ENCODE assay signal across 11 cellular contexts in the genomic region with DNA sequence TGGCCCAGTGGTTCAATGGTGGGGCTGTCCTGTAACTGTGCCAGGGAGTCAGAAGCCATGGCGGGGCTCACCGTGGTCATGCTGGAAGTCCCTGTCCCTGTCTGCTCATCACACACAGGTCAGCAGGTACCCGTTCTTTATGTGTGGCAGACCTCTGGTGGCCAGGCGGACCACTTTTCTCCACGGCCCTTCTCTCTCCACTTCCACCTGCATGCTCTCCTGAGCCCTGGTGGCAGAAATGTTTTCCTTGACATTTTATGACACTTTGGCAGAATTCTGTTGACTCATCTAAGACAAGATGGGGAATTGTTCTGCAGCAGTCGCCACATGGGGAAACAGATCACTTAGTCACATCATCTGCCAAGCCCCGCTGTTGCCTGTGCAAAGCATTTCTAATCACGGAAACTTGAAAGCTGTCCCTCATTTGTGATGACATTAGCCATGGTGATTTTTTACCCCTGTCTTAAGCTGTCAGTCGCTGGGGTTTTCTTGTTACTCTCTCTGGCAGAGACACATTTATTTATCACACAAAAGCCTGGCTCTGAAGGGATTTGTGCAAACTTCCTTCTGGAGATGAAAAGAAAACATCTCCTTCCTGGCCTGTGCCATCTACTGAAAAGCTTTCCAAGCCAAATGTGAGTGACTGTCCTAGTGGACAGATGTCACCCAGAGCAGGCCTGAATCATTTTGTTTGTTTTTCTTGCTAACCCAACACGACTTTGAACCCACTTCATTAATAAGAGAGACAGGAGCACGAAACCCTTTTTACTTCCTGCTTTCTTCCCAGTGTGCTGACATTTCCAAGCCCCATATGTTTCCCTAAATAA. TPM values are rescaled to one million over a fixed set of nuclear protein-coding genes. Genes with fewer than 3 reads are reported as not detected.
DNase-seq lines count a peak whose midpoint lies in the region; ATAC-seq and TF ChIP-seq lines count a peak whose summit lies in the region.
"Had no signal": no experiment of that assay in that cellular context is flagged by ENCODE, and none has a peak within 500 bp of the region (broad histone marks: within the 10 kb centered on the region; RNA-seq: fewer than 3 reads in every experiment).

No MANE protein-coding gene starts in this region.

- no peak overlapping the region for H3K4ac ChIP-seq in H9 (ENCODE audit: low read depth, low read length)

- no peaks in the 10 kb centered on the region for H4K20me1 ChIP-seq in H9 (ENCODE audit: control insufficient read depth, insufficient read depth, insufficient read length)

- no peak overlapping the region for H3T11ph ChIP-seq in H9 (ENCODE audit: low read length)

- ATAC-seq in GM19328 (IDR thresholded peaks at IDR 0.05; ENCODE audit: unreplicated experiment) (no peak), HG03139 (IDR thresholded peaks at IDR 0.05; ENCODE audit: unreplicated experiment) (no peak)

- H3K27ac Mint-ChIP-seq in endothelial cell (ENCODE audit: unreplicated experiment) (peak overlapping the region; percentile 39), H9 (no peak overlapping the region)
- H3K27ac Mint-ChIP-seq: progenitor cell of endocrine pancreas, type B pancreatic cell had no signal

- no peak overlapping the region for H2BK5ac ChIP-seq in H9 (ENCODE audit: insufficient read length, low read length)

- peaks cover 4% of the 10 kb centered on the region for H3K27me3 Mint-ChIP-seq in endothelial cell (ENCODE audit: unreplicated experiment)
- peaks cover 17% of the 10 kb centered on the region for H3K27me3 Mint-ChIP-seq in H9 (ENCODE audit: low read depth)
- H3K27me3 Mint-ChIP-seq: progenitor cell of endocrine pancreas, type B pancreatic cell had no signal

- no peak overlapping the region for H2BK12ac ChIP-seq in H9 (ENCODE audit: insufficient read length, low read depth, low read length)

- no peak overlapping the region for H3K14ac ChIP-seq in H9 (ENCODE audit: insufficient read depth, low read length)

- TF ChIP-seq CTCF in endothelial cell (IDR thresholded peaks at IDR 0.05; ENCODE audit: unreplicated experiment): no peak
- TF ChIP-seq CTCF in H9 (conservative IDR thresholded peaks at IDR 0.05): no peak

- no peaks in the 10 kb centered on the region for H3K79me2 ChIP-seq in H9 (ENCODE audit: insufficient read depth, low read length)

- H3K4me1 Mint-ChIP-seq in endothelial cell (ENCODE audit: unreplicated experiment): peaks cover 19% of the 10 kb centered on the region
- peaks cover 20 to 30% of the 10 kb centered on the region in 2 experiments for H3K4me1 Mint-ChIP-seq in H9

- H3K36me3 Mint-ChIP-seq in endothelial cell (ENCODE audit: low read depth, unreplicated experiment) (peaks cover 6% of the 10 kb centered on the region), H9 (ENCODE audit: insufficient read depth in 1 of 3, low read depth in 3 of 3) (peaks cover 7 to 12% (median 10%) of the 10 kb centered on the region in 3 experiments)

- no peaks in the 10 kb centered on the region for H3K23me2 ChIP-seq in H9 (ENCODE audit: insufficient read length, low read depth, low read length, poor library complexity, severe bottlenecking)

- H4K5ac ChIP-seq in H9 (ENCODE audit: insufficient read length, low read depth, low read length): no peak overlapping the region

- no peak overlapping the region for H2AK5ac ChIP-seq in H9 (ENCODE audit: insufficient read length, low read length)

- WGBS in H9 (ENCODE audit: extremely low coverage, insufficient read length, low lambda C conversion rate): no CpG with 5 or more reads among the region's 11 CpGs

- no peak overlapping the region for H2BK15ac ChIP-seq in H9 (ENCODE audit: low read depth, low read length)

- DNase-seq in ELF-1 (ENCODE audit: low read depth, low spot score) (peak; percentile 3), NCI-H446 treated with DMSO at 0.1 percent for 48 hours (lab: John Stamatoyannopoulos, UW) (peak; percentile 69), endothelial cell (ENCODE audit: low spot score) (no peak), pons (ENCODE audit: low spot score) (peak; percentile 18), H9 (no peak)
- DNase-seq: activated CD4-positive, alpha-beta T cell treated with anti-CD3 and anti-CD28 coated beads, Interleukin-2, amount 50 U/mL, for 48 hours; amniotic stem cell had no signal

- H3K27ac ChIP-seq in H9 (ENCODE audit: insufficient read length, low read depth, low read length): no peak overlapping the region

- H3K4me1 ChIP-seq in H9 (ENCODE audit: insufficient read depth, low read length): peaks cover 11% of the 10 kb centered on the region; the same call in 1 of the 2 replicates

- H3K9me3 Mint-ChIP-seq in endothelial cell (ENCODE audit: unreplicated experiment) (peaks cover 8% of the 10 kb centered on the region), H9 (peaks cover 12 to 16% of the 10 kb centered on the region in 2 experiments)
- H3K9me3 Mint-ChIP-seq: type B pancreatic cell had no signal

- H2BK20ac ChIP-seq in H9 (ENCODE audit: low read depth, low read length, poor library complexity, severe bottlenecking): no peak overlapping the region

- H3K4me2 ChIP-seq in H9 (ENCODE audit: insufficient read depth, insufficient read length, low read length): no peak overlapping the region

- H3K27me3 ChIP-seq in H9 (ENCODE audit: insufficient read depth, low read length): no peaks in the 10 kb centered on the region

- no peak overlapping the region for H2AFZ ChIP-seq in H9 (ENCODE audit: low read length)

- no peaks in the 10 kb centered on the region for H3K9me3 ChIP-seq in H9 (ENCODE audit: control insufficient read depth, low read depth, low read length)

- H3K23ac ChIP-seq in H9 (ENCODE audit: insufficient read length, low read depth, low read length): no peak overlapping the region

- H4K91ac ChIP-seq in H9 (ENCODE audit: insufficient read length, low read depth, low read length): no peak overlapping the region

- no peaks in the 10 kb centered on the region for H3K79me1 ChIP-seq in H9 (ENCODE audit: insufficient read depth, low read depth, low read length, poor library complexity, severe bottlenecking)

- H3K18ac ChIP-seq in H9 (ENCODE audit: insufficient read length, low read depth, low read length): no peak overlapping the region

- H3K56ac ChIP-seq in H9 (ENCODE audit: insufficient read length, low read depth, low read length): no peak overlapping the region

- H4K8ac ChIP-seq in H9 (replicated peaks; ENCODE audit: insufficient read length, low read depth, low read length): no peak overlapping the region

- no peak overlapping the region for H2BK120ac ChIP-seq in H9 (ENCODE audit: low read depth, low read length, poor library complexity, severe bottlenecking)

- no peak overlapping the region for H3K9ac ChIP-seq in H9 (ENCODE audit: extremely low read depth, insufficient read length, low read length)

- H3K4me3 Mint-ChIP-seq in endothelial cell (ENCODE audit: unreplicated experiment): no peak overlapping the region
- H3K4me3 Mint-ChIP-seq in H9: no peak overlapping the region
- H3K4me3 Mint-ChIP-seq: type B pancreatic cell had no signal

RNA-seq across cellular contexts. Expression of gene STIM2, which starts 38.8 kb away (rescaled TPM):
- total RNA-seq in endothelial cell (ENCODE audit: unreplicated experiment): 65.7 TPM
- total RNA-seq in H9 (2021): 25.8 and 26.2 TPM in 2 replicates

Comparison
In these comparisons a context has a peak if more than half of its experiments do, and no peak if none do; other contexts are left out.
1. DNase-seq: peak in ELF-1 (single experiment), NCI-H446 treated with DMSO at 0.1 percent for 48 hours (single experiment) and pons (single experiment); none in endothelial cell (single experiment) and H9 (single experiment).